In the genomic region with DNA sequence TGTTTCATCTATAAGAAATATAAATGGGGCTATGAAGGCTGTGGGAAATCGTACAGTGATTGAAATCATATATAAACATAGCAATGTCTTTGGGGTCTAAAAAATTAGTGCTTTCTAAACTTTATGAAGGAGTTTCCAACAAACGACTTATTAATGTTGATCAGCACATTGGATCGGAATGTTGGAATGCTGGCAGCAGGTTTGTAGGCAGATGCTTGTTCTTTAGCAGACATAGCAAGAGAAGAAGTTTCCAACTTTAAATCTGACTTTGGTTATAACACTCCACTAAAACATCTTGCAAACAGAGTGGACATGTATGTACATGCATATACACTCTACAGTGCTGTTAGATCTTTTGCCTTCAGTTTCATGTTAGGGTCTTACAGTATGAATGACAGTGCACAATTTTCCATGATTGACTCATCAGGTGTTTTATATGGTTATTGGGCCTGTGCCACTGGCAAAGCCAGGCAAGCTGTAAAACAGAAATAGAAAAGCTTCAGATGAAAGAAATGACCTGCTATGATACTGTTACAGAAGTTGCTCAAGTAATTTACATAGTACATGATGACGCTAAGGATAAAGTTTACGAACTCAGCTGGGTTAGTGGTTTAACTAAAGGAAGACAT, we compare ENCODE assay signal across 21 cellular contexts. TPM values are rescaled to one million over a fixed set of nuclear protein-coding genes. Genes with fewer than 3 reads are reported as not detected.
DNase-seq lines count a peak whose midpoint lies in the region; ATAC-seq, FAIRE-seq and TF ChIP-seq lines count a peak whose summit lies in the region.
"Had no signal": no experiment of that assay in that cellular context is flagged by ENCODE, and none has a peak within 500 bp of the region (broad histone marks: within the 10 kb centered on the region; RNA-seq: fewer than 3 reads in every experiment).

No MANE protein-coding gene starts in this region.

- peaks cover 36% of the 10 kb centered on the region for H3K4me1 ChIP-seq in keratinocyte (ENCODE audit: control insufficient read depth, extremely low read depth, insufficient read depth, low read length)
- H3K4me1 ChIP-seq: colonic mucosa had no signal

- H3K4me1 Mint-ChIP-seq in stimulated activated naive CD8-positive, alpha-beta T cell treated with anti-CD3 and anti-CD28 coated beads, Interleukin-15, amount 100 ng/mL, for 72 hours: peaks cover 16% of the 10 kb centered on the region
- peaks cover 11 to 14% of the 10 kb centered on the region in 2 donors for H3K4me1 Mint-ChIP-seq in natural killer cell treated with Interleukin-12 subunit alpha and Interleukin-12 subunit beta and Interleukin-15 and Interleukin-18, amount 100 ng/mL, for 72 hours (ENCODE audit: low read depth in 2 of 2)
- H3K4me1 Mint-ChIP-seq: nephron had no signal

- no peaks in the 10 kb centered on the region for H3K9me3 ChIP-seq in keratinocyte (ENCODE audit: control insufficient read depth, low read depth, low read length)
- H3K9me3 ChIP-seq: colonic mucosa, thoracic aorta had no signal

- peak overlapping the region; percentile 48 for H3K27ac ChIP-seq in keratinocyte (ENCODE audit: control insufficient read depth, insufficient read depth, low read length)
- H3K27ac ChIP-seq: colonic mucosa, KMS-11, left ventricle myocardium inferior, thoracic aorta had no signal

- H3K27ac Mint-ChIP-seq in stimulated activated naive CD8-positive, alpha-beta T cell treated with anti-CD3 and anti-CD28 coated beads, Interleukin-15, amount 100 ng/mL, for 72 hours: no peak overlapping the region
- H3K27ac Mint-ChIP-seq in natural killer cell treated with Interleukin-12 subunit alpha and Interleukin-12 subunit beta and Interleukin-15 and Interleukin-18, amount 100 ng/mL, for 72 hours: no peak overlapping the region
- H3K27ac Mint-ChIP-seq: nephron had no signal

- dilution Hi-C loops in keratinocyte (cut with MboI; ENCODE audit: extremely low pct_ligation_motif_present, low sequenced_read_pairs): no loop called here

- no peaks in the 10 kb centered on the region for H3K36me3 Mint-ChIP-seq in natural killer cell treated with Interleukin-12 subunit alpha and Interleukin-12 subunit beta and Interleukin-15 and Interleukin-18, amount 100 ng/mL, for 72 hours

- ATAC-seq in stimulated activated naive CD8-positive, alpha-beta T cell treated with anti-CD3 and anti-CD28 coated beads, Interleukin-15, amount 100 ng/mL, for 72 hours: peak; percentile 69
- no peak for ATAC-seq in stimulated activated naive CD8-positive, alpha-beta T cell treated with anti-CD3 and anti-CD28 coated beads, Interleukin-15, Interleukin-2, amounts not matched to agents 100 U/mL and 50 U/mL, for 24 hours
- no peak for ATAC-seq in natural killer cell treated with Interleukin-12 subunit alpha and Interleukin-12 subunit beta and Interleukin-15 and Interleukin-18, amount 100 ng/mL, for 72 hours

- no peak for DNase-seq in stimulated activated naive CD8-positive, alpha-beta T cell treated with anti-CD3 and anti-CD28 coated beads, Interleukin-15, amount 100 ng/mL, for 72 hours
- DNase-seq in stimulated activated naive CD8-positive, alpha-beta T cell treated with anti-CD3 and anti-CD28 coated beads, Interleukin-15, Interleukin-2, amounts not matched to agents 100 U/mL and 50 U/mL, for 24 hours: no peak
- peak; percentile 29 for DNase-seq in RKO (ENCODE audit: low spot score)
- DNase-seq in keratinocyte (ENCODE audit: low read depth, low spot score): peak; percentile 57
- no peak for DNase-seq in NCI-H187 (lab: John Stamatoyannopoulos, UW)
- DNase-seq in iPS-NIHi11 (ENCODE audit: low spot score): no peak
- DNase-seq in natural killer cell treated with Interleukin-12 subunit alpha and Interleukin-12 subunit beta and Interleukin-15 and Interleukin-18, amount 100 ng/mL, for 72 hours (ENCODE audit: low spot score): no peak
- no peak for DNase-seq in mesenteric fat pad (ENCODE audit: low spot score)
- DNase-seq: activated CD4-positive, alpha-beta T cell treated with anti-CD3 and anti-CD28 coated beads, Interleukin-2, amount 50 U/mL, for 48 hours; AML-193; colonic mucosa; erythroblast; hippocampal formation; left ventricle myocardium inferior; NCI-H146; NCI-H446 treated with DMSO at 0.1 percent for 48 hours; stimulated activated CD4-positive, alpha-beta T cell treated with anti-CD3 and anti-CD28 coated beads, Interleukin-1b, Interleukin-23, amount 100 ng/mL, for 48 hours had no signal

- H3K79me2 ChIP-seq in keratinocyte (ENCODE audit: control insufficient read depth, insufficient read depth, low read length): no peaks in the 10 kb centered on the region

- peak overlapping the region; percentile 33 for H3K9ac ChIP-seq in keratinocyte (ENCODE audit: control insufficient read depth, extremely low read depth, insufficient read depth, low read length)
- H3K9ac ChIP-seq: KMS-11 had no signal

- peak overlapping the region in 2 of 3 experiments; percentile 26 to 38 for H3K4me3 ChIP-seq in keratinocyte (ENCODE audit: control insufficient read depth in 2 of 3, extremely low read depth in 1 of 3, insufficient read depth in 2 of 3, low read depth in 1 of 3, low read length in 3 of 3)
- H3K4me3 ChIP-seq: colonic mucosa, left ventricle myocardium inferior, thoracic aorta had no signal

- no peaks in the 10 kb centered on the region for H4K20me1 ChIP-seq in keratinocyte (ENCODE audit: control insufficient read depth, extremely low read depth, insufficient read depth, low read length)

- peak overlapping the region; percentile 70 for H2AFZ ChIP-seq in keratinocyte (ENCODE audit: control insufficient read depth, low read length)

- no peaks in the 10 kb centered on the region for H3K27me3 ChIP-seq in keratinocyte (ENCODE audit: control insufficient read depth, extremely low read depth, insufficient read depth, low read length)
- H3K27me3 ChIP-seq: colonic mucosa had no signal

- peak overlapping the region; percentile 65 for H3K4me2 ChIP-seq in keratinocyte (ENCODE audit: control insufficient read depth, extremely low read depth, insufficient read depth, low read depth, low read length)
- H3K4me2 ChIP-seq: KMS-11 had no signal

- no peaks in the 10 kb centered on the region for H3K27me3 Mint-ChIP-seq in stimulated activated naive CD8-positive, alpha-beta T cell treated with anti-CD3 and anti-CD28 coated beads, Interleukin-15, amount 100 ng/mL, for 72 hours
- peaks cover 0 to 9% of the 10 kb centered on the region in 2 donors for H3K27me3 Mint-ChIP-seq in natural killer cell treated with Interleukin-12 subunit alpha and Interleukin-12 subunit beta and Interleukin-15 and Interleukin-18, amount 100 ng/mL, for 72 hours

- TF ChIP-seq CTCF in keratinocyte (optimal IDR thresholded peaks at IDR 0.05 in 1 of 3, IDR thresholded peaks at IDR 0.05 in 1 of 3, conservative IDR thresholded peaks at IDR 0.05 in 1 of 3; ENCODE audit: extremely low read depth in 1 of 3, insufficient read depth in 2 of 3, low read length in 3 of 3): no peak

- peak; percentile 98 for FAIRE-seq in keratinocyte (lab: Jason Lieb, UNC)
- FAIRE-seq: D721Med had no signal

- peaks cover 0 to 6% of the 10 kb centered on the region in 2 donors for H3K9me3 Mint-ChIP-seq in stimulated activated naive CD8-positive, alpha-beta T cell treated with anti-CD3 and anti-CD28 coated beads, Interleukin-15, amount 100 ng/mL, for 72 hours
- no peaks in the 10 kb centered on the region for H3K9me3 Mint-ChIP-seq in natural killer cell treated with Interleukin-12 subunit alpha and Interleukin-12 subunit beta and Interleukin-15 and Interleukin-18, amount 100 ng/mL, for 72 hours
- H3K9me3 Mint-ChIP-seq: nephron had no signal

- peaks cover 3% of the 10 kb centered on the region for H3K9me1 ChIP-seq in keratinocyte (ENCODE audit: control insufficient read depth, extremely low read depth, insufficient read depth, low read length)

- no peak overlapping the region for H3K4me3 Mint-ChIP-seq in stimulated activated naive CD8-positive, alpha-beta T cell treated with anti-CD3 and anti-CD28 coated beads, Interleukin-15, amount 100 ng/mL, for 72 hours
- H3K4me3 Mint-ChIP-seq in natural killer cell treated with Interleukin-12 subunit alpha and Interleukin-12 subunit beta and Interleukin-15 and Interleukin-18, amount 100 ng/mL, for 72 hours: no peak overlapping the region
- H3K4me3 Mint-ChIP-seq: nephron had no signal

- H3K36me3 ChIP-seq in keratinocyte (ENCODE audit: control insufficient read depth in 2 of 2, extremely low read depth in 1 of 2, insufficient read depth in 2 of 2, low read length in 2 of 2): no peaks in the 10 kb centered on the region
- H3K36me3 ChIP-seq: colonic mucosa, left ventricle myocardium inferior, thoracic aorta had no signal

RNA-seq across cellular contexts. Expression of gene DHRS7, which starts 14.2 kb away (rescaled TPM):
- 55.7 to 98.3 TPM (median 79.2 TPM) in 3 replicates for polyA plus RNA-seq in keratinocyte
- polyA plus RNA-seq in keratinocyte (2011; ENCODE audit: low read depth): 64.4 TPM
- polyA plus RNA-seq in keratinocyte (2011; cell fraction: cytosol; rRNA removed): 67.6 and 101 TPM in 2 replicates
- 90.5 and 113 TPM in 2 replicates for polyA plus RNA-seq in keratinocyte (2011; cell fraction: nucleus; rRNA removed)
- 101 and 111 TPM in 2 replicates for polyA plus RNA-seq in keratinocyte (2012; ENCODE audit: low replicate concordance)
- polyA minus RNA-seq in keratinocyte: 27.4 to 44.9 TPM (median 31.7 TPM) in 3 replicates
- polyA minus RNA-seq in keratinocyte (2011; cell fraction: cytosol; rRNA and poly(A)+ RNA removed): 102 TPM
- 61.4 and 66.1 TPM in 2 replicates for polyA minus RNA-seq in keratinocyte (2011; cell fraction: nucleus; rRNA and poly(A)+ RNA removed)
- total RNA-seq in natural killer cell treated with Interleukin-12 subunit alpha and Interleukin-12 subunit beta and Interleukin-15 and Interleukin-18, amount 100 ng/mL, for 72 hours: 100 to 1,000 TPM in 1 of 2 donors, 10 to 100 TPM in 1; 59.0 to 105 TPM
- total RNA-seq in mesenteric fat pad: 47.9 TPM

Comparison
In these comparisons a context has a peak if more than half of its experiments do, and no peak if none do; other contexts are left out.
1. DNase-seq: peak in RKO (single experiment) and keratinocyte (single experiment); none in stimulated activated naive CD8-positive, alpha-beta T cell treated with anti-CD3 and anti-CD28 coated beads, Interleukin-15, amount 100 ng/mL, for 72 hours (0 of 2), stimulated activated naive CD8-positive, alpha-beta T cell treated with anti-CD3 and anti-CD28 coated beads, Interleukin-15, Interleukin-2, amounts not matched to agents 100 U/mL and 50 U/mL, for 24 hours (single experiment), NCI-H187 (0 of 2), iPS-NIHi11 (single experiment), natural killer cell treated with Interleukin-12 subunit alpha and Interleukin-12 subunit beta and Interleukin-15 and Interleukin-18, amount 100 ng/mL, for 72 hours (single experiment) and mesenteric fat pad (single experiment).